In the genomic region with DNA sequence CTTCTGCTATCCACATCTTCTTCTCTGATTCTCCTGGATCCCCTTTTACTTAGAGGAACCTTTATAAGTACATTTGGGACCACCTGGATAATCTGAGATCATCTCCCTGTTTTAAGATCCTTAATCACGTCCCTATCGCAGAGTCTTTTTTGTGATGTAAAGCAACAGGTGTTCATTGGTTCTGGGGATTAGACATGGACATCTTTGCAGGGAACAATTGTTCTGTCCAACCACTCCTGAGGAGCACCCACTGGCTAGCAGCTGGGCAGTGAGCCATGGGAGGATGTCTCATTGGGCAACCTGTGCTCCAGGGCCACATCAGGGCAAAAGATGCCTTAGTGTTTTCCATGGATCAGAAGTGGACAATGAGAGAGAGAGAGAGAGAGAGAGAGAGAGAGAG, we compare ENCODE assay signal across 2 cellular contexts.
TF ChIP-seq lines count a peak whose summit lies in the region.

No MANE protein-coding gene starts in this region.

TF ChIP-seq in HEK293, 187 proteins besides CTCF, POLR2A, EP300 and RAD21:
- TF ChIP-seq, protein P1, sequence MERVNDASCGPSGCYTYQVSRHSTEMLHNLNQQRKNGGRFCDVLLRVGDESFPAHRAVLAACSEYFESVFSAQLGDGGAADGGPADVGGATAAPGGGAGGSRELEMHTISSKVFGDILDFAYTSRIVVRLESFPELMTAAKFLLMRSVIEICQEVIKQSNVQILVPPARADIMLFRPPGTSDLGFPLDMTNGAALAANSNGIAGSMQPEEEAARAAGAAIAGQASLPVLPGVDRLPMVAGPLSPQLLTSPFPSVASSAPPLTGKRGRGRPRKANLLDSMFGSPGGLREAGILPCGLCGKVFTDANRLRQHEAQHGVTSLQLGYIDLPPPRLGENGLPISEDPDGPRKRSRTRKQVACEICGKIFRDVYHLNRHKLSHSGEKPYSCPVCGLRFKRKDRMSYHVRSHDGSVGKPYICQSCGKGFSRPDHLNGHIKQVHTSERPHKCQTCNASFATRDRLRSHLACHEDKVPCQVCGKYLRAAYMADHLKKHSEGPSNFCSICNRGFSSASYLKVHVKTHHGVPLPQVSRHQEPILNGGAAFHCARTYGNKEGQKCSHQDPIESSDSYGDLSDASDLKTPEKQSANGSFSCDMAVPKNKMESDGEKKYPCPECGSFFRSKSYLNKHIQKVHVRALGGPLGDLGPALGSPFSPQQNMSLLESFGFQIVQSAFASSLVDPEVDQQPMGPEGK (tag by site-specific recombination; IDR thresholded peaks at IDR 0.05): no peak
- no peak for TF ChIP-seq ZNF48 (tag by site-specific recombination; IDR thresholded peaks at IDR 0.05)
- TF ChIP-seq ZNF394 (tag by site-specific recombination; IDR thresholded peaks at IDR 0.05; ENCODE audit: borderline replicate concordance): no peak
- TF ChIP-seq ZBTB1 (tag by site-specific recombination; IDR thresholded peaks at IDR 0.05): no peak
- TF ChIP-seq SCRT2 (tag by site-specific recombination; IDR thresholded peaks at IDR 0.05): peak; percentile 75
- TF ChIP-seq, protein P2, sequence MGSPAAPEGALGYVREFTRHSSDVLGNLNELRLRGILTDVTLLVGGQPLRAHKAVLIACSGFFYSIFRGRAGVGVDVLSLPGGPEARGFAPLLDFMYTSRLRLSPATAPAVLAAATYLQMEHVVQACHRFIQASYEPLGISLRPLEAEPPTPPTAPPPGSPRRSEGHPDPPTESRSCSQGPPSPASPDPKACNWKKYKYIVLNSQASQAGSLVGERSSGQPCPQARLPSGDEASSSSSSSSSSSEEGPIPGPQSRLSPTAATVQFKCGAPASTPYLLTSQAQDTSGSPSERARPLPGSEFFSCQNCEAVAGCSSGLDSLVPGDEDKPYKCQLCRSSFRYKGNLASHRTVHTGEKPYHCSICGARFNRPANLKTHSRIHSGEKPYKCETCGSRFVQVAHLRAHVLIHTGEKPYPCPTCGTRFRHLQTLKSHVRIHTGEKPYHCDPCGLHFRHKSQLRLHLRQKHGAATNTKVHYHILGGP (tag by site-specific recombination; IDR thresholded peaks at IDR 0.05): no peak
- TF ChIP-seq ZNF138 (tag by site-specific recombination; IDR thresholded peaks at IDR 0.05; ENCODE audit: borderline replicate concordance): no peak
- 0 out of 2 replicates have a peak, but pooled peaks have one; percentile 52 for TF ChIP-seq SCRT1 (tag by site-specific recombination; IDR thresholded peaks at IDR 0.05; ENCODE audit: borderline replicate concordance)
- TF ChIP-seq, protein P3, sequence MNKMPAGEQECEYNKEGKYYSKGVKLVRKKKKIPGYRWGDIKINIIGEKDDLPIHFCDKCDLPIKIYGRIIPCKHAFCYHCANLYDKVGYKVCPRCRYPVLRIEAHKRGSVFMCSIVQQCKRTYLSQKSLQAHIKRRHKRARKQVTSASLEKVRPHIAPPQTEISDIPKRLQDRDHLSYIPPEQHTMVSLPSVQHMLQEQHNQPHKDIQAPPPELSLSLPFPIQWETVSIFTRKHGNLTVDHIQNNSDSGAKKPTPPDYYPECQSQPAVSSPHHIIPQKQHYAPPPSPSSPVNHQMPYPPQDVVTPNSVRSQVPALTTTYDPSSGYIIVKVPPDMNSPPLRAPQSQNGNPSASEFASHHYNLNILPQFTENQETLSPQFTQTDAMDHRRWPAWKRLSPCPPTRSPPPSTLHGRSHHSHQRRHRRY (tag by site-specific recombination; IDR thresholded peaks at IDR 0.05): no peak

TF ChIP-seq in HepG2, 621 proteins besides CTCF, POLR2A, EP300 and RAD21 (continued from another document):
- TF ChIP-seq, protein P4, sequence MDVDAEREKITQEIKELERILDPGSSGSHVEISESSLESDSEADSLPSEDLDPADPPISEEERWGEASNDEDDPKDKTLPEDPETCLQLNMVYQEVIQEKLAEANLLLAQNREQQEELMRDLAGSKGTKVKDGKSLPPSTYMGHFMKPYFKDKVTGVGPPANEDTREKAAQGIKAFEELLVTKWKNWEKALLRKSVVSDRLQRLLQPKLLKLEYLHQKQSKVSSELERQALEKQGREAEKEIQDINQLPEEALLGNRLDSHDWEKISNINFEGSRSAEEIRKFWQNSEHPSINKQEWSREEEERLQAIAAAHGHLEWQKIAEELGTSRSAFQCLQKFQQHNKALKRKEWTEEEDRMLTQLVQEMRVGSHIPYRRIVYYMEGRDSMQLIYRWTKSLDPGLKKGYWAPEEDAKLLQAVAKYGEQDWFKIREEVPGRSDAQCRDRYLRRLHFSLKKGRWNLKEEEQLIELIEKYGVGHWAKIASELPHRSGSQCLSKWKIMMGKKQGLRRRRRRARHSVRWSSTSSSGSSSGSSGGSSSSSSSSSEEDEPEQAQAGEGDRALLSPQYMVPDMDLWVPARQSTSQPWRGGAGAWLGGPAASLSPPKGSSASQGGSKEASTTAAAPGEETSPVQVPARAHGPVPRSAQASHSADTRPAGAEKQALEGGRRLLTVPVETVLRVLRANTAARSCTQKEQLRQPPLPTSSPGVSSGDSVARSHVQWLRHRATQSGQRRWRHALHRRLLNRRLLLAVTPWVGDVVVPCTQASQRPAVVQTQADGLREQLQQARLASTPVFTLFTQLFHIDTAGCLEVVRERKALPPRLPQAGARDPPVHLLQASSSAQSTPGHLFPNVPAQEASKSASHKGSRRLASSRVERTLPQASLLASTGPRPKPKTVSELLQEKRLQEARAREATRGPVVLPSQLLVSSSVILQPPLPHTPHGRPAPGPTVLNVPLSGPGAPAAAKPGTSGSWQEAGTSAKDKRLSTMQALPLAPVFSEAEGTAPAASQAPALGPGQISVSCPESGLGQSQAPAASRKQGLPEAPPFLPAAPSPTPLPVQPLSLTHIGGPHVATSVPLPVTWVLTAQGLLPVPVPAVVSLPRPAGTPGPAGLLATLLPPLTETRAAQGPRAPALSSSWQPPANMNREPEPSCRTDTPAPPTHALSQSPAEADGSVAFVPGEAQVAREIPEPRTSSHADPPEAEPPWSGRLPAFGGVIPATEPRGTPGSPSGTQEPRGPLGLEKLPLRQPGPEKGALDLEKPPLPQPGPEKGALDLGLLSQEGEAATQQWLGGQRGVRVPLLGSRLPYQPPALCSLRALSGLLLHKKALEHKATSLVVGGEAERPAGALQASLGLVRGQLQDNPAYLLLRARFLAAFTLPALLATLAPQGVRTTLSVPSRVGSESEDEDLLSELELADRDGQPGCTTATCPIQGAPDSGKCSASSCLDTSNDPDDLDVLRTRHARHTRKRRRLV (CRISPR knock-in tag; IDR thresholded peaks at IDR 0.05): no peak
- TF ChIP-seq SAP130 (CRISPR knock-in tag; IDR thresholded peaks at IDR 0.05; ENCODE audit: low read depth) (no peak), ARNT2 (CRISPR knock-in tag; IDR thresholded peaks at IDR 0.05; ENCODE audit: low read depth) (no peak), ZNF383 (CRISPR knock-in tag; IDR thresholded peaks at IDR 0.05; ENCODE audit: borderline replicate concordance) (no peak), ZNF703 (CRISPR knock-in tag; IDR thresholded peaks at IDR 0.05; ENCODE audit: borderline replicate concordance) (no peak), SIX1 (CRISPR knock-in tag; IDR thresholded peaks at IDR 0.05; ENCODE audit: borderline replicate concordance) (no peak), ZNF468 (CRISPR knock-in tag; IDR thresholded peaks at IDR 0.05) (no peak), SMAD9 (CRISPR knock-in tag; IDR thresholded peaks at IDR 0.05) (no peak), ISX (CRISPR knock-in tag; conservative IDR thresholded peaks at IDR 0.05) (no peak), ZNF557 (CRISPR knock-in tag; IDR thresholded peaks at IDR 0.05) (no peak), ZNF570 (CRISPR knock-in tag; IDR thresholded peaks at IDR 0.05; ENCODE audit: borderline replicate concordance) (no peak), SRSF9 (IDR thresholded peaks at IDR 0.05; ENCODE audit: borderline replicate concordance, insufficient read depth, low read depth, low read length, poor library complexity, severe bottlenecking) (no peak), ZBTB7B (CRISPR knock-in tag; IDR thresholded peaks at IDR 0.05) (no peak), CREB1 (IDR thresholded peaks at IDR 0.05) (no peak), CREB1 (CRISPR knock-in tag; IDR thresholded peaks at IDR 0.05) (no peak), EED (CRISPR knock-in tag; IDR thresholded peaks at IDR 0.05) (no peak), ZNF263 (CRISPR knock-in tag; IDR thresholded peaks at IDR 0.05) (no peak)
TF ChIP-seq in HepG2: peak in this region for 0.
